ENCODE assay signal across 13 cellular contexts in genomic region chr3:88142094-88142624, GRCh38. TPM values are rescaled to one million over a fixed set of nuclear protein-coding genes. Genes with fewer than 3 reads are reported as not detected.
DNase-seq lines count a peak whose midpoint lies in the region; ATAC-seq lines count a peak whose summit lies in the region.
"Had no signal": no experiment of that assay in that cellular context is flagged by ENCODE, and none has a peak within 500 bp of the region (broad histone marks: within the 10 kb centered on the region; RNA-seq: fewer than 3 reads in every experiment).

No MANE protein-coding gene starts in this region.

- peak overlapping the region; percentile 53 for H3K9ac ChIP-seq in adipocyte (ENCODE audit: low read length)

- peaks cover 31% of the 10 kb centered on the region for H3K36me3 ChIP-seq in adipocyte (ENCODE audit: control insufficient read depth, insufficient read depth, low read length, severe bottlenecking)

- H3K4me3 ChIP-seq in adipocyte (ENCODE audit: low read length) (peak overlapping the region; percentile 57), skeletal muscle cell (ENCODE audit: low read depth, low read length) (no peak overlapping the region)
- H3K4me3 ChIP-seq: thoracic aorta had no signal

- H3K4me1 ChIP-seq in adipocyte (ENCODE audit: control insufficient read depth, insufficient read depth, low read length) = peaks cover 39% of the 10 kb centered on the region

- no peaks in the 10 kb centered on the region for H3K9me3 ChIP-seq in adipocyte (ENCODE audit: control insufficient read depth, low read length)
- H3K9me3 ChIP-seq: thoracic aorta had no signal

- no peaks in the 10 kb centered on the region for H3K27me3 ChIP-seq in adipocyte (replicated peaks; ENCODE audit: control insufficient read depth, insufficient read depth, low read length)

- peak; percentile 43 for ATAC-seq in HG02870 (IDR thresholded peaks at IDR 0.05; ENCODE audit: unreplicated experiment)

- peak; percentile 17 for DNase-seq in NCI-H82 (lab: John Stamatoyannopoulos, UW)
- DNase-seq in NCI-H82 treated with DMSO at 0.1 percent for 48 hours (lab: John Stamatoyannopoulos, UW; ENCODE audit: unreplicated experiment) = no peak
- peak; percentile 51 for DNase-seq in adipocyte (ENCODE audit: low read depth)
- peak; percentile 34 for DNase-seq in skeletal muscle cell (ENCODE audit: low read depth)
- no peak for DNase-seq in dermis blood vessel endothelial cell
- no peak for DNase-seq in NCI-H1105 treated with DMSO at 0.1 percent for 48 hours (lab: John Stamatoyannopoulos, UW)
- DNase-seq in cerebellum (ENCODE audit: low spot score) = no peak
- DNase-seq: caudate nucleus; naive B cell; NCI-H2171; stimulated activated CD4-positive, alpha-beta T cell treated with anti-CD3 and anti-CD28 coated beads, Interleukin-2, amount 100 ng/mL, for 24 hours had no signal

RNA-seq across cellular contexts. Expression of gene C3orf38, which starts 7.6 kb away (rescaled TPM):
- 22.6 and 25.0 TPM in 2 replicates for total RNA-seq in dermis blood vessel endothelial cell
- total RNA-seq in cerebellum = 46.1 TPM

Comparison
In these comparisons a context has a peak if more than half of its experiments do, and no peak if none do; other contexts are left out.
1. DNase-seq: peak in NCI-H82 (single experiment), adipocyte (single experiment) and skeletal muscle cell (single experiment); none in NCI-H82 treated with DMSO at 0.1 percent for 48 hours (single experiment), dermis blood vessel endothelial cell (single experiment), NCI-H1105 treated with DMSO at 0.1 percent for 48 hours (single experiment) and cerebellum (single experiment).